Comparison of ENCODE assay signal across 20 cellular contexts in genomic region chr14:74507796-74508195, GRCh38.
"Had no signal": no experiment of that assay in that cellular context is flagged by ENCODE, and none has a peak within 500 bp of the region (broad histone marks: within the 10 kb centered on the region; RNA-seq: fewer than 3 reads in every experiment).

No MANE protein-coding gene starts in this region.

- H3K4me3 ChIP-seq: cardiac muscle cell, hepatocyte, ovary, psoas muscle, skin epidermis, stomach, testis had no signal

- H3K36me3 ChIP-seq: cardiac muscle cell, ovary had no signal

- DNase-seq: activated CD4-positive, alpha-beta memory T cell treated with anti-CD3 and anti-CD28 coated beads, Interleukin-2, amount 10 ng/mL, durations not matched to agents 7 days and 5 days; activated CD4-positive, alpha-beta T cell treated with anti-CD3 and anti-CD28 coated beads for 48 hours; activated CD4-positive, CD25-positive, alpha-beta regulatory T cell; activated CD8-positive, alpha-beta memory T cell treated with anti-CD3 and anti-CD28 coated beads, Interleukin-2, amount 10 ng/mL, durations not matched to agents 7 days and 5 days; activated naive CD4-positive, alpha-beta T cell treated with anti-CD3 and anti-CD28 coated beads, Interleukin-2, amount 50 U/mL, for 16 hours; effector memory CD8-positive, alpha-beta T cell; left colon; psoas muscle; stimulated activated CD4-positive, alpha-beta T cell treated with anti-CD3 and anti-CD28 coated beads, Interleukin-4, amount 100 ng/mL, for 24 hours; stomach; T1000; testis had no signal

- H3K27ac Mint-ChIP-seq: activated CD4-positive, alpha-beta memory T cell treated with anti-CD3 and anti-CD28 coated beads, Interleukin-2, amount 10 ng/mL, durations not matched to agents 7 days and 5 days; activated CD8-positive, alpha-beta memory T cell treated with anti-CD3 and anti-CD28 coated beads, Interleukin-2, amount 10 ng/mL, durations not matched to agents 7 days and 5 days; stimulated activated effector memory CD8-positive, alpha-beta T cell treated with anti-CD3 and anti-CD28 coated beads, Interleukin-12 subunit alpha, Interleukin-12 subunit beta, amount 100 ng/mL, for 72 hours had no signal

- FAIRE-seq: islet of Langerhans had no signal

- H3K9me3 ChIP-seq: ovary, psoas muscle, stomach, testis had no signal

- ATAC-seq: activated CD8-positive, alpha-beta memory T cell treated with anti-CD3 and anti-CD28 coated beads, Interleukin-2, amount 10 ng/mL, durations not matched to agents 7 days and 5 days; effector memory CD8-positive, alpha-beta T cell; left colon; psoas muscle; right cardiac atrium; stimulated activated effector memory CD8-positive, alpha-beta T cell treated with anti-CD3 and anti-CD28 coated beads, Interleukin-12 subunit alpha, Interleukin-12 subunit beta, amount 100 ng/mL, for 72 hours had no signal

- H3K36me3 Mint-ChIP-seq: activated CD8-positive, alpha-beta memory T cell treated with anti-CD3 and anti-CD28 coated beads, Interleukin-2, amount 10 ng/mL, durations not matched to agents 7 days and 5 days; stimulated activated effector memory CD8-positive, alpha-beta T cell treated with anti-CD3 and anti-CD28 coated beads, Interleukin-12 subunit alpha, Interleukin-12 subunit beta, amount 100 ng/mL, for 72 hours had no signal

- H3K9me3 Mint-ChIP-seq: activated CD4-positive, alpha-beta memory T cell treated with anti-CD3 and anti-CD28 coated beads, Interleukin-2, amount 10 ng/mL, durations not matched to agents 7 days and 5 days; effector memory CD8-positive, alpha-beta T cell; stimulated activated effector memory CD8-positive, alpha-beta T cell treated with anti-CD3 and anti-CD28 coated beads, Interleukin-12 subunit alpha, Interleukin-12 subunit beta, amount 100 ng/mL, for 72 hours had no signal

- H3K4me3 Mint-ChIP-seq: activated CD4-positive, alpha-beta memory T cell treated with anti-CD3 and anti-CD28 coated beads, Interleukin-2, amount 10 ng/mL, durations not matched to agents 7 days and 5 days; activated CD8-positive, alpha-beta memory T cell treated with anti-CD3 and anti-CD28 coated beads, Interleukin-2, amount 10 ng/mL, durations not matched to agents 7 days and 5 days; effector memory CD8-positive, alpha-beta T cell; stimulated activated effector memory CD8-positive, alpha-beta T cell treated with anti-CD3 and anti-CD28 coated beads, Interleukin-12 subunit alpha, Interleukin-12 subunit beta, amount 100 ng/mL, for 72 hours had no signal

- H3K4me1 Mint-ChIP-seq: activated CD4-positive, alpha-beta memory T cell treated with anti-CD3 and anti-CD28 coated beads, Interleukin-2, amount 10 ng/mL, durations not matched to agents 7 days and 5 days; activated CD8-positive, alpha-beta memory T cell treated with anti-CD3 and anti-CD28 coated beads, Interleukin-2, amount 10 ng/mL, durations not matched to agents 7 days and 5 days had no signal

- H3K27me3 ChIP-seq: cardiac muscle cell, hepatocyte, ovary, testis had no signal

- H3K27ac ChIP-seq: cardiac muscle cell, epithelial cell of prostate, hepatocyte, ovary, psoas muscle, skin epidermis, stomach, testis had no signal

- H3K4me1 ChIP-seq: psoas muscle, stomach had no signal
